16 cellular contexts compared by ENCODE assay signal in genomic region chr11:2780850-2781412, GRCh38.
DNase-seq lines count a peak whose midpoint lies in the region; ATAC-seq lines count a peak whose summit lies in the region.
"Had no signal": no experiment of that assay in that cellular context is flagged by ENCODE, and none has a peak within 500 bp of the region (broad histone marks: within the 10 kb centered on the region; RNA-seq: fewer than 3 reads in every experiment).

No MANE protein-coding gene starts in this region.

- H3K27ac ChIP-seq in mesenchymal stem cell (ENCODE audit: low read length, poor library complexity, severe bottlenecking) (no peak overlapping the region), stomach smooth muscle (ENCODE audit: low read length) (peak overlapping the region; percentile 75)

- H3K4me1 ChIP-seq in mesenchymal stem cell (ENCODE audit: control insufficient read depth, insufficient read depth, low read depth, low read length) = peaks cover 26% of the 10 kb centered on the region
- H3K4me1 ChIP-seq in stomach smooth muscle (ENCODE audit: control insufficient read depth, insufficient read depth, low read length) = peaks cover 42% of the 10 kb centered on the region

- peaks cover 0 to 9% of the 10 kb centered on the region in 2 experiments for H3K27me3 ChIP-seq in mesenchymal stem cell (ENCODE audit: control insufficient read depth in 1 of 2, insufficient read depth in 1 of 2, low read length in 2 of 2)
- no peaks in the 10 kb centered on the region for H3K27me3 ChIP-seq in stomach smooth muscle (ENCODE audit: control insufficient read depth in 1 of 2, insufficient read depth in 2 of 2, low read length in 2 of 2)
- H3K27me3 ChIP-seq: cardiac muscle cell had no signal

- H3K36me3 Mint-ChIP-seq in activated T-cell treated with anti-CD3 and anti-CD28 coated beads, Interleukin-2, amount 50 U/mL, for 24 hours (ENCODE audit: low read depth) = no peaks in the 10 kb centered on the region
- H3K36me3 Mint-ChIP-seq: activated naive CD8-positive, alpha-beta T cell treated with anti-CD3 and anti-CD28 coated beads for 36 hours had no signal

- H2BK15ac ChIP-seq in mesenchymal stem cell (ENCODE audit: low read depth, poor library complexity, severe bottlenecking) = peak overlapping the region; percentile 68

- ATAC-seq in GM18870 (IDR thresholded peaks at IDR 0.05; ENCODE audit: unreplicated experiment) (no peak), GM21619 (IDR thresholded peaks at IDR 0.05; ENCODE audit: unreplicated experiment) (no peak)
- ATAC-seq: HCT116 had no signal

- no peak overlapping the region for H2AFZ ChIP-seq in mesenchymal stem cell (ENCODE audit: low read depth, low read length)

- peak overlapping the region; percentile 18 to 85 for H3K4ac ChIP-seq in mesenchymal stem cell (ENCODE audit: low read depth in 1 of 2, low read length in 2 of 2)

- no peak overlapping the region for H3K4me3 Mint-ChIP-seq in activated T-cell treated with anti-CD3 and anti-CD28 coated beads, Interleukin-2, amount 50 U/mL, for 24 hours
- H3K4me3 Mint-ChIP-seq: activated naive CD8-positive, alpha-beta T cell treated with anti-CD3 and anti-CD28 coated beads for 36 hours had no signal

- H3K18ac ChIP-seq in mesenchymal stem cell (ENCODE audit: low read depth in 1 of 2, low read length in 2 of 2) = peak overlapping the region; percentile 38 to 89

- H3K36me3 ChIP-seq in mesenchymal stem cell (ENCODE audit: control insufficient read depth in 1 of 2, insufficient read depth in 2 of 2, low read depth in 1 of 2, low read length in 2 of 2) (no peaks in the 10 kb centered on the region), stomach smooth muscle (ENCODE audit: control insufficient read depth in 2 of 2, insufficient read depth in 2 of 2, low read length in 2 of 2) (no peaks in the 10 kb centered on the region)
- H3K36me3 ChIP-seq: cardiac muscle cell had no signal

- H2BK12ac ChIP-seq in mesenchymal stem cell (ENCODE audit: low read length in 2 of 2) = peak overlapping the region in 1 of 2 experiments; percentile 99

- WGBS in mesenchymal stem cell = 72% methylated on average over 9 of the region's 9 CpGs

- H3K4me3 ChIP-seq in mesenchymal stem cell (ENCODE audit: insufficient read depth in 1 of 2, low read depth in 1 of 2, low read length in 2 of 2) (no peak overlapping the region), stomach smooth muscle (ENCODE audit: low read length in 2 of 2) (no peak overlapping the region)
- H3K4me3 ChIP-seq: cardiac muscle cell had no signal

- no peaks in the 10 kb centered on the region for H3K79me1 ChIP-seq in mesenchymal stem cell (replicated peaks; ENCODE audit: low read length, poor library complexity, severe bottlenecking)

- H3K27me3 Mint-ChIP-seq in activated T-cell treated with anti-CD3 and anti-CD28 coated beads, Interleukin-2, amount 50 U/mL, for 24 hours = no peaks in the 10 kb centered on the region
- H3K27me3 Mint-ChIP-seq: activated naive CD8-positive, alpha-beta T cell treated with anti-CD3 and anti-CD28 coated beads for 36 hours had no signal

- H2BK5ac ChIP-seq in mesenchymal stem cell (ENCODE audit: low read depth, low read length, poor library complexity, severe bottlenecking) = no peak overlapping the region

- H4K8ac ChIP-seq in mesenchymal stem cell (ENCODE audit: low read length) = peak overlapping the region; percentile 89

- peak overlapping the region in 1 of 2 experiments; percentile 61 for H3K14ac ChIP-seq in mesenchymal stem cell (ENCODE audit: low read length in 2 of 2)

- no peaks in the 10 kb centered on the region for H3K9me3 ChIP-seq in mesenchymal stem cell (ENCODE audit: control insufficient read depth, low read length)
- H3K9me3 ChIP-seq in stomach smooth muscle (ENCODE audit: control insufficient read depth in 2 of 2, low read length in 2 of 2) = no peaks in the 10 kb centered on the region

- no peaks in the 10 kb centered on the region for H3K9me3 Mint-ChIP-seq in activated T-cell treated with anti-CD3 and anti-CD28 coated beads, Interleukin-2, amount 50 U/mL, for 24 hours
- H3K9me3 Mint-ChIP-seq: activated naive CD8-positive, alpha-beta T cell treated with anti-CD3 and anti-CD28 coated beads for 36 hours had no signal

- H3K27ac Mint-ChIP-seq in activated T-cell treated with anti-CD3 and anti-CD28 coated beads, Interleukin-2, amount 50 U/mL, for 24 hours = no peak overlapping the region
- H3K27ac Mint-ChIP-seq: activated naive CD8-positive, alpha-beta T cell treated with anti-CD3 and anti-CD28 coated beads for 36 hours had no signal

- H2BK120ac ChIP-seq in mesenchymal stem cell (ENCODE audit: low read depth, low read length) = peak overlapping the region; percentile 65

- no peak overlapping the region for H3K23ac ChIP-seq in mesenchymal stem cell (ENCODE audit: low read length in 2 of 2)

- H3K4me1 Mint-ChIP-seq in activated T-cell treated with anti-CD3 and anti-CD28 coated beads, Interleukin-2, amount 50 U/mL, for 24 hours (ENCODE audit: low read depth) = no peaks in the 10 kb centered on the region

- H3K9ac ChIP-seq in mesenchymal stem cell (ENCODE audit: low read length) = no peak overlapping the region
- H3K9ac ChIP-seq in stomach smooth muscle (ENCODE audit: low read length in 2 of 2) = no peak overlapping the region

- H3K4me2 ChIP-seq in mesenchymal stem cell (ENCODE audit: low read length, poor library complexity, severe bottlenecking) = no peak overlapping the region

- DNase-seq in activated T-cell treated with anti-CD3 and anti-CD28 coated beads, Interleukin-2, amount 50 U/mL, for 1 hour = peak; percentile 8
- no peak for DNase-seq in activated T-cell treated with anti-CD3 and anti-CD28 coated beads, Interleukin-2, amount 50 U/mL, for 24 hours
- peak; percentile 49 for DNase-seq in activated CD8-positive, alpha-beta memory T cell treated with anti-CD3 and anti-CD28 coated beads for 24 hours
- DNase-seq in mesenchymal stem cell (no peak), NCI-H1092 treated with DMSO at 0.1 percent for 48 hours (lab: John Stamatoyannopoulos, UW) (no peak)
- DNase-seq: activated naive CD8-positive, alpha-beta T cell treated with anti-CD3 and anti-CD28 coated beads for 36 hours; hypothalamus; MV-4-11; NCI-H2081 treated with DMSO at 0.1 percent for 48 hours; NCI-H526; OCI-M1 had no signal

- H2AK5ac ChIP-seq in mesenchymal stem cell (ENCODE audit: low read length, severe bottlenecking) = no peak overlapping the region

- H4K91ac ChIP-seq in mesenchymal stem cell (ENCODE audit: low read length) = peak overlapping the region; percentile 77

Comparison
In these comparisons a context has a peak if more than half of its experiments do, and no peak if none do; other contexts are left out.
1. DNase-seq: peak in activated T-cell treated with anti-CD3 and anti-CD28 coated beads, Interleukin-2, amount 50 U/mL, for 1 hour (single experiment) and activated CD8-positive, alpha-beta memory T cell treated with anti-CD3 and anti-CD28 coated beads for 24 hours (single experiment); none in activated T-cell treated with anti-CD3 and anti-CD28 coated beads, Interleukin-2, amount 50 U/mL, for 24 hours (single experiment), mesenchymal stem cell (single experiment) and NCI-H1092 treated with DMSO at 0.1 percent for 48 hours (single experiment).